ENCODE assay signal across 4 cellular contexts in genomic region chr12:20576528-20576927, GRCh38.
A peak's percentile ranks its signal among the peaks of the same experiment; 100 is the strongest.
TF ChIP-seq lines count a peak whose summit lies in the region.

No MANE protein-coding gene starts in this region.

TF ChIP-seq in SK-N-SH treated with all-trans-retinoic acid at 6 μM for 48 hours, 23 proteins besides CTCF, POLR2A, EP300 and RAD21 (continued from another document):
- TF ChIP-seq CREB5 (CRISPR knock-in tag; IDR thresholded peaks at IDR 0.05; ENCODE audit: low read depth) = no peak
- 0 out of 2 replicates have a peak, but pooled peaks have one; percentile 16 for TF ChIP-seq TOX (CRISPR knock-in tag; IDR thresholded peaks at IDR 0.05; ENCODE audit: borderline replicate concordance)
- TF ChIP-seq PPARA (CRISPR knock-in tag; IDR thresholded peaks at IDR 0.05; ENCODE audit: borderline replicate concordance) = no peak

TF ChIP-seq in SK-N-SH, 30 proteins besides CTCF, POLR2A, EP300 and RAD21 (continued from another document and continues in another):
- TF ChIP-seq, protein P1, sequence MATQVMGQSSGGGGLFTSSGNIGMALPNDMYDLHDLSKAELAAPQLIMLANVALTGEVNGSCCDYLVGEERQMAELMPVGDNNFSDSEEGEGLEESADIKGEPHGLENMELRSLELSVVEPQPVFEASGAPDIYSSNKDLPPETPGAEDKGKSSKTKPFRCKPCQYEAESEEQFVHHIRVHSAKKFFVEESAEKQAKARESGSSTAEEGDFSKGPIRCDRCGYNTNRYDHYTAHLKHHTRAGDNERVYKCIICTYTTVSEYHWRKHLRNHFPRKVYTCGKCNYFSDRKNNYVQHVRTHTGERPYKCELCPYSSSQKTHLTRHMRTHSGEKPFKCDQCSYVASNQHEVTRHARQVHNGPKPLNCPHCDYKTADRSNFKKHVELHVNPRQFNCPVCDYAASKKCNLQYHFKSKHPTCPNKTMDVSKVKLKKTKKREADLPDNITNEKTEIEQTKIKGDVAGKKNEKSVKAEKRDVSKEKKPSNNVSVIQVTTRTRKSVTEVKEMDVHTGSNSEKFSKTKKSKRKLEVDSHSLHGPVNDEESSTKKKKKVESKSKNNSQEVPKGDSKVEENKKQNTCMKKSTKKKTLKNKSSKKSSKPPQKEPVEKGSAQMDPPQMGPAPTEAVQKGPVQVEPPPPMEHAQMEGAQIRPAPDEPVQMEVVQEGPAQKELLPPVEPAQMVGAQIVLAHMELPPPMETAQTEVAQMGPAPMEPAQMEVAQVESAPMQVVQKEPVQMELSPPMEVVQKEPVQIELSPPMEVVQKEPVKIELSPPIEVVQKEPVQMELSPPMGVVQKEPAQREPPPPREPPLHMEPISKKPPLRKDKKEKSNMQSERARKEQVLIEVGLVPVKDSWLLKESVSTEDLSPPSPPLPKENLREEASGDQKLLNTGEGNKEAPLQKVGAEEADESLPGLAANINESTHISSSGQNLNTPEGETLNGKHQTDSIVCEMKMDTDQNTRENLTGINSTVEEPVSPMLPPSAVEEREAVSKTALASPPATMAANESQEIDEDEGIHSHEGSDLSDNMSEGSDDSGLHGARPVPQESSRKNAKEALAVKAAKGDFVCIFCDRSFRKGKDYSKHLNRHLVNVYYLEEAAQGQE (IDR thresholded peaks at IDR 0.05; ENCODE audit: low read depth, low read length) = no peak
- TF ChIP-seq TEAD4 (IDR thresholded peaks at IDR 0.05; ENCODE audit: borderline replicate concordance, insufficient read depth) = no peak
- TF ChIP-seq TCF12 (IDR thresholded peaks at IDR 0.05) = no peak
- TF ChIP-seq SMC3 (IDR thresholded peaks at IDR 0.05; ENCODE audit: low read depth, low read length) = no peak
- TF ChIP-seq, protein P2, sequence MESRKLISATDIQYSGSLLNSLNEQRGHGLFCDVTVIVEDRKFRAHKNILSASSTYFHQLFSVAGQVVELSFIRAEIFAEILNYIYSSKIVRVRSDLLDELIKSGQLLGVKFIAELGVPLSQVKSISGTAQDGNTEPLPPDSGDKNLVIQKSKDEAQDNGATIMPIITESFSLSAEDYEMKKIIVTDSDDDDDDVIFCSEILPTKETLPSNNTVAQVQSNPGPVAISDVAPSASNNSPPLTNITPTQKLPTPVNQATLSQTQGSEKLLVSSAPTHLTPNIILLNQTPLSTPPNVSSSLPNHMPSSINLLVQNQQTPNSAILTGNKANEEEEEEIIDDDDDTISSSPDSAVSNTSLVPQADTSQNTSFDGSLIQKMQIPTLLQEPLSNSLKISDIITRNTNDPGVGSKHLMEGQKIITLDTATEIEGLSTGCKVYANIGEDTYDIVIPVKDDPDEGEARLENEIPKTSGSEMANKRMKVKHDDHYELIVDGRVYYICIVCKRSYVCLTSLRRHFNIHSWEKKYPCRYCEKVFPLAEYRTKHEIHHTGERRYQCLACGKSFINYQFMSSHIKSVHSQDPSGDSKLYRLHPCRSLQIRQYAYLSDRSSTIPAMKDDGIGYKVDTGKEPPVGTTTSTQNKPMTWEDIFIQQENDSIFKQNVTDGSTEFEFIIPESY (IDR thresholded peaks at IDR 0.05; ENCODE audit: borderline replicate concordance, low read depth) = no peak
- no peak for TF ChIP-seq FOXJ3 (CRISPR knock-in tag; IDR thresholded peaks at IDR 0.05)
- TF ChIP-seq JUND (IDR thresholded peaks at IDR 0.05) = no peak
- TF ChIP-seq MAX (IDR thresholded peaks at IDR 0.05; ENCODE audit: low read depth) = no peak
- TF ChIP-seq CHD2 (IDR thresholded peaks at IDR 0.05; ENCODE audit: low read length, partially characterized antibody) = no peak
- TF ChIP-seq PBX3 (IDR thresholded peaks at IDR 0.05) = no peak
- no peak for TF ChIP-seq GATA2 (CRISPR knock-in tag; IDR thresholded peaks at IDR 0.05)
- no peak for TF ChIP-seq POLR2AphosphoS5 (IDR thresholded peaks at IDR 0.05; ENCODE audit: low read depth, low read length)

TF ChIP-seq in A549, 52 proteins besides CTCF, POLR2A, EP300 and RAD21 (continued from another document):
- TF ChIP-seq GATA3 (IDR thresholded peaks at IDR 0.05; ENCODE audit: borderline replicate concordance) (no peak), PBX3 (IDR thresholded peaks at IDR 0.05) (no peak), KDM5A (IDR thresholded peaks at IDR 0.05) (no peak), TP53 (CRISPR knock-in tag; IDR thresholded peaks at IDR 0.05) (no peak), MAFK (IDR thresholded peaks at IDR 0.05; ENCODE audit: partially characterized antibody) (no peak), HDAC2 (IDR thresholded peaks at IDR 0.05) (no peak)
- TF ChIP-seq, protein P3, sequence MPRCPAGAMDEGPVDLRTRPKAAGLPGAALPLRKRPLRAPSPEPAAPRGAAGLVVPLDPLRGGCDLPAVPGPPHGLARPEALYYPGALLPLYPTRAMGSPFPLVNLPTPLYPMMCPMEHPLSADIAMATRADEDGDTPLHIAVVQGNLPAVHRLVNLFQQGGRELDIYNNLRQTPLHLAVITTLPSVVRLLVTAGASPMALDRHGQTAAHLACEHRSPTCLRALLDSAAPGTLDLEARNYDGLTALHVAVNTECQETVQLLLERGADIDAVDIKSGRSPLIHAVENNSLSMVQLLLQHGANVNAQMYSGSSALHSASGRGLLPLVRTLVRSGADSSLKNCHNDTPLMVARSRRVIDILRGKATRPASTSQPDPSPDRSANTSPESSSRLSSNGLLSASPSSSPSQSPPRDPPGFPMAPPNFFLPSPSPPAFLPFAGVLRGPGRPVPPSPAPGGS (IDR thresholded peaks at IDR 0.05) = no peak
- TF ChIP-seq, protein P1 (IDR thresholded peaks at IDR 0.05) = no peak

TF ChIP-seq in neural cell, 6 proteins besides CTCF, POLR2A, EP300 and RAD21 (continued from another document):
- TF ChIP-seq, protein P1 (IDR thresholded peaks at IDR 0.05; ENCODE audit: borderline replicate concordance) = no peak
- no peak for TF ChIP-seq EZH2 (IDR thresholded peaks at IDR 0.05; ENCODE audit: borderline replicate concordance, insufficient read depth, low read length, poor library complexity, severe bottlenecking)
